Comparison of ENCODE assay signal across 33 cellular contexts in genomic region chr7:138691166-138691565, GRCh38. TPM values are rescaled to one million over a fixed set of nuclear protein-coding genes. Genes with fewer than 3 reads are reported as not detected.
"Had no signal": no experiment of that assay in that cellular context is flagged by ENCODE, and none has a peak within 500 bp of the region (broad histone marks: within the 10 kb centered on the region; RNA-seq: fewer than 3 reads in every experiment).

No MANE protein-coding gene starts in this region.

- DNase-seq: colonic mucosa; cortex of kidney; effector CD8-positive, alpha-beta T cell; effector memory CD8-positive, alpha-beta T cell; endodermal cell; erythroblast; esophagus squamous epithelium; foreskin fibroblast; foreskin melanocyte; gastrocnemius medialis; glutamatergic neuron; head of caudate nucleus; heart right ventricle; hypothalamus; immature natural killer cell; left cardiac atrium; left lung; left ventricle myocardium superior; lower lobe of right lung; mesenchymal stem cell; midbrain; naive B cell had no signal

- H3K4me1 ChIP-seq: colonic mucosa, esophagus squamous epithelium, gastrocnemius medialis, heart right ventricle, left lung, lower lobe of right lung had no signal

- H3K27ac Mint-ChIP-seq: dendritic cell treated with granulocyte-macrophage colony-stimulating factor and Interleukin-4, amounts not matched to agents 40 ng/mL and 50 ng/mL, for 4 days; effector memory CD8-positive, alpha-beta T cell; endodermal cell; immature natural killer cell; naive B cell had no signal

- H3K4me3 ChIP-seq: colonic mucosa, esophagus squamous epithelium, gastrocnemius medialis, heart right ventricle, left lung, lower lobe of right lung had no signal

- H3K4me3 Mint-ChIP-seq: dendritic cell treated with granulocyte-macrophage colony-stimulating factor and Interleukin-4, amounts not matched to agents 40 ng/mL and 50 ng/mL, for 4 days; effector memory CD8-positive, alpha-beta T cell; endodermal cell; immature natural killer cell; naive B cell had no signal

- H3K36me3 Mint-ChIP-seq: immature natural killer cell had no signal

- H3K4me1 Mint-ChIP-seq: endodermal cell, immature natural killer cell, naive B cell had no signal

- H3K36me3 ChIP-seq: colonic mucosa, esophagus squamous epithelium, gastrocnemius medialis, heart right ventricle, left lung, lower lobe of right lung had no signal

- H3K27me3 ChIP-seq: colonic mucosa, esophagus squamous epithelium, gastrocnemius medialis, heart right ventricle, left lung had no signal

- H3K9me3 Mint-ChIP-seq: dendritic cell treated with granulocyte-macrophage colony-stimulating factor and Interleukin-4, amounts not matched to agents 40 ng/mL and 50 ng/mL, for 4 days; effector memory CD8-positive, alpha-beta T cell; endodermal cell; immature natural killer cell had no signal

- H3K9me3 ChIP-seq: colonic mucosa, esophagus squamous epithelium, gastrocnemius medialis, heart right ventricle, left lung, lower lobe of right lung had no signal

- H3K27me3 Mint-ChIP-seq: dendritic cell treated with granulocyte-macrophage colony-stimulating factor and Interleukin-4, amounts not matched to agents 40 ng/mL and 50 ng/mL, for 4 days had no signal

- H3K27ac ChIP-seq: colonic mucosa, epithelial cell of prostate, esophagus squamous epithelium, gastrocnemius medialis, heart right ventricle, left lung, lower lobe of right lung had no signal

- ATAC-seq: effector memory CD8-positive, alpha-beta T cell; esophagus mucosa; gastrocnemius medialis; heart right ventricle; left cardiac atrium; left lung; left ventricle myocardium superior; lower lobe of right lung had no signal

- FAIRE-seq: endometrium, keratinocyte had no signal

RNA-seq across cellular contexts. Expression of gene SVOPL, which starts 10.0 kb away (rescaled TPM):
- total RNA-seq: dermis microvascular lymphatic vessel endothelial cell, esophagus mucosa, gastrocnemius medialis, glomerular endothelial cell, heart right ventricle, kidney epithelial cell, left cardiac atrium, left ventricle myocardium superior, lung microvascular endothelial cell, mesenteric fat pad, myocyte had no signal
